ENCODE assay signal across 14 cellular contexts in the genomic region with DNA sequence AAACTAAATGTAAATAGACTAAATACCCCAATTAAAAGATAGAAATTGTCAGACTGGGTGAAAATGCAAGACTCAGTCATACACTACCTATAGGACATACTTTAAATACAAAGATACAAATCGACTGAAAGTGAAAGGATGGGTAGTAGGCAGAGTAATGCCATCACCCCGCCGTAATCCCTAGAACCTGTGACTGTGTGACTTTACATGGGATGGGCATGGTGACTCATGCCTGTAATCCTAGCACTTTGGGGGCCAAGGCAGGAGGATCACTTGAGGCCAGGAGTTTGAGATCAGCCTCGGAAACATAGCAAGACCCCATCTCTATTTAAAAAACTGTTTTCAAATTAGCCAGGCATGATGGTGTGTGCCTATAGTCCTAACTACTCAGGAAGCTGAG. TPM values are rescaled to one million over a fixed set of nuclear protein-coding genes. Genes with fewer than 3 reads are reported as not detected.
A peak's percentile ranks its signal among the peaks of the same experiment; 100 is the strongest.
DNase-seq lines count a peak whose midpoint lies in the region; ATAC-seq and TF ChIP-seq lines count a peak whose summit lies in the region.
"Had no signal": no experiment of that assay in that cellular context is flagged by ENCODE, and none has a peak within 500 bp of the region (broad histone marks: within the 10 kb centered on the region; RNA-seq: fewer than 3 reads in every experiment).

No MANE protein-coding gene starts in this region.

- no peaks in the 10 kb centered on the region for H3K27me3 Mint-ChIP-seq in central memory CD8-positive, alpha-beta T cell
- H3K27me3 Mint-ChIP-seq in stimulated activated naive CD8-positive, alpha-beta T cell treated with anti-CD3 and anti-CD28 coated beads, Interleukin-15, amount 100 ng/mL, for 72 hours: no peaks in the 10 kb centered on the region

- H3K36me3 Mint-ChIP-seq in central memory CD8-positive, alpha-beta T cell (ENCODE audit: insufficient read depth): peaks cover 26% of the 10 kb centered on the region

- H3K4me1 Mint-ChIP-seq in central memory CD8-positive, alpha-beta T cell: peaks cover 69% of the 10 kb centered on the region
- H3K4me1 Mint-ChIP-seq in stimulated activated naive CD8-positive, alpha-beta T cell treated with anti-CD3 and anti-CD28 coated beads, Interleukin-15, amount 100 ng/mL, for 72 hours: peaks cover 76% of the 10 kb centered on the region

- no peak for TF ChIP-seq CTCF in heart right ventricle (IDR thresholded peaks at IDR 0.05)

- no peaks in the 10 kb centered on the region for H3K9me3 Mint-ChIP-seq in central memory CD8-positive, alpha-beta T cell
- no peaks in the 10 kb centered on the region for H3K9me3 Mint-ChIP-seq in stimulated activated naive CD8-positive, alpha-beta T cell treated with anti-CD3 and anti-CD28 coated beads, Interleukin-15, amount 100 ng/mL, for 72 hours

- H3K27ac ChIP-seq in heart right ventricle: peak overlapping the region in 1 of 10 donors; percentile 93
- H3K27ac ChIP-seq: brain microvascular endothelial cell, dorsolateral prefrontal cortex, left ventricle myocardium inferior had no signal

- WGBS in heart right ventricle, 2 donors: 94% methylated on average over 4 of the region's 4 CpGs

- H3K27ac Mint-ChIP-seq in central memory CD8-positive, alpha-beta T cell (ENCODE audit: low read depth): peak overlapping the region; percentile 98
- peak overlapping the region; percentile 95 to 99 for H3K27ac Mint-ChIP-seq in stimulated activated naive CD8-positive, alpha-beta T cell treated with anti-CD3 and anti-CD28 coated beads, Interleukin-15, amount 100 ng/mL, for 72 hours

- intact Hi-C loops in heart right ventricle (cut with DNase I): no loop called here

- peak; percentile 65 for DNase-seq in stimulated activated CD4-positive, alpha-beta T cell treated with anti-CD3 and anti-CD28 coated beads, Interleukin-15, amount 100 ng/mL, for 24 hours
- DNase-seq in stimulated activated CD4-positive, alpha-beta T cell treated with anti-CD3 and anti-CD28 coated beads, Interleukin-4, amount 100 ng/mL, for 1 hour: no peak
- DNase-seq in activated CD4-positive, alpha-beta T cell treated with anti-CD3 and anti-CD28 coated beads, Interleukin-2, amount 50 U/mL, for 48 hours: peak; percentile 53 to 65
- DNase-seq in central memory CD8-positive, alpha-beta T cell (ENCODE audit: low spot score in 2 of 2): no peak
- peak in 1 of 2 donors; percentile 42 for DNase-seq in stimulated activated naive CD8-positive, alpha-beta T cell treated with anti-CD3 and anti-CD28 coated beads, Interleukin-15, amount 100 ng/mL, for 72 hours
- DNase-seq in heart right ventricle (no peak), DMS114 treated with DMSO at 0.1 percent for 48 hours (lab: John Stamatoyannopoulos, UW; ENCODE audit: unreplicated experiment) (no peak)
- DNase-seq: brain microvascular endothelial cell, DMS53, dorsolateral prefrontal cortex, KG1, left ventricle myocardium inferior, NCI-H1436 treated with DMSO at 0.1 percent for 48 hours had no signal

- H3K9me3 ChIP-seq in heart right ventricle: no peaks in the 10 kb centered on the region
- H3K9me3 ChIP-seq: left ventricle myocardium inferior had no signal

- no peak for ATAC-seq in central memory CD8-positive, alpha-beta T cell (replicated peaks; ENCODE audit: extremely low read depth, poor library complexity, severe bottlenecking)
- peak; percentile 22 for ATAC-seq in stimulated activated naive CD8-positive, alpha-beta T cell treated with anti-CD3 and anti-CD28 coated beads, Interleukin-15, amount 100 ng/mL, for 72 hours
- ATAC-seq in HG03095 (IDR thresholded peaks at IDR 0.05; ENCODE audit: unreplicated experiment) (no peak), heart right ventricle (no peak)

- H3K4me3 Mint-ChIP-seq in central memory CD8-positive, alpha-beta T cell: peak overlapping the region; percentile 59
- H3K4me3 Mint-ChIP-seq in stimulated activated naive CD8-positive, alpha-beta T cell treated with anti-CD3 and anti-CD28 coated beads, Interleukin-15, amount 100 ng/mL, for 72 hours: peak overlapping the region; percentile 87 to 88

- H3K4me1 ChIP-seq in heart right ventricle: peaks cover 0 to 72% (median 30%) of the 10 kb centered on the region in 9 donors

- H3K4me3 ChIP-seq in heart right ventricle: no peak overlapping the region
- H3K4me3 ChIP-seq: dorsolateral prefrontal cortex, left ventricle myocardium inferior had no signal

- H3K27me3 ChIP-seq in heart right ventricle: no peaks in the 10 kb centered on the region
- H3K27me3 ChIP-seq: brain microvascular endothelial cell, dorsolateral prefrontal cortex had no signal

- no peaks in the 10 kb centered on the region for H3K36me3 ChIP-seq in heart right ventricle
- H3K36me3 ChIP-seq: brain microvascular endothelial cell, left ventricle myocardium inferior had no signal

RNA-seq across cellular contexts. Expression of a gene that starts 2.6 kb away (rescaled TPM):
- total RNA-seq in heart right ventricle: 10 to 100 TPM; 32.2 to 79.4 (median 50.7) TPM
- 10 to 100 TPM; 26.0 to 47.5 TPM for polyA plus RNA-seq in heart right ventricle

Comparison
In these comparisons a context has a peak if more than half of its experiments do, and no peak if none do; other contexts are left out.
1. DNase-seq: peak in stimulated activated CD4-positive, alpha-beta T cell treated with anti-CD3 and anti-CD28 coated beads, Interleukin-15, amount 100 ng/mL, for 24 hours (single experiment) and activated CD4-positive, alpha-beta T cell treated with anti-CD3 and anti-CD28 coated beads, Interleukin-2, amount 50 U/mL, for 48 hours (2 of 2); none in stimulated activated CD4-positive, alpha-beta T cell treated with anti-CD3 and anti-CD28 coated beads, Interleukin-4, amount 100 ng/mL, for 1 hour (single experiment), central memory CD8-positive, alpha-beta T cell (0 of 2), heart right ventricle (0 of 2) and DMS114 treated with DMSO at 0.1 percent for 48 hours (single experiment).